Comparison of ENCODE assay signal across 13 cellular contexts in genomic region chr1:19441048-19441447, GRCh38. TPM values are rescaled to one million over a fixed set of nuclear protein-coding genes. Genes with fewer than 3 reads are reported as not detected.
DNase-seq lines count a peak whose midpoint lies in the region; ATAC-seq, FAIRE-seq and TF ChIP-seq lines count a peak whose summit lies in the region.
"Had no signal": no experiment of that assay in that cellular context is flagged by ENCODE, and none has a peak within 500 bp of the region (broad histone marks: within the 10 kb centered on the region; RNA-seq: fewer than 3 reads in every experiment).

No MANE protein-coding gene starts in this region.

- H3K9me3 ChIP-seq in keratinocyte (ENCODE audit: control insufficient read depth, low read depth, low read length) = no peaks in the 10 kb centered on the region
- no peaks in the 10 kb centered on the region for H3K9me3 ChIP-seq in tibial artery
- H3K9me3 ChIP-seq in WERI-Rb-1 (ENCODE audit: severe bottlenecking) = no peaks in the 10 kb centered on the region

- H3K36me3 ChIP-seq in keratinocyte (ENCODE audit: control insufficient read depth in 2 of 2, extremely low read depth in 1 of 2, insufficient read depth in 2 of 2, low read length in 2 of 2) = peaks cover 8 to 10% of the 10 kb centered on the region in 2 experiments
- H3K36me3 ChIP-seq in tibial artery = no peaks in the 10 kb centered on the region
- H3K36me3 ChIP-seq in WERI-Rb-1 = no peaks in the 10 kb centered on the region

- H3K4me3 ChIP-seq in keratinocyte (ENCODE audit: control insufficient read depth in 2 of 3, extremely low read depth in 1 of 3, insufficient read depth in 2 of 3, low read depth in 1 of 3, low read length in 3 of 3) (no peak overlapping the region), tibial artery (no peak overlapping the region), WERI-Rb-1 (ENCODE audit: low read depth, low read length) (no peak overlapping the region)

- H3K36me3 Mint-ChIP-seq in activated naive CD4-positive, alpha-beta T cell treated with anti-CD3 and anti-CD28 coated beads for 36 hours (ENCODE audit: low read depth) = peaks cover 8% of the 10 kb centered on the region
- H3K36me3 Mint-ChIP-seq in activated naive CD8-positive, alpha-beta T cell = peaks cover 2% of the 10 kb centered on the region

- no peak for ATAC-seq in HG02870 (IDR thresholded peaks at IDR 0.05; ENCODE audit: unreplicated experiment)

- dilution Hi-C loops in keratinocyte (cut with MboI; ENCODE audit: extremely low pct_ligation_motif_present, low sequenced_read_pairs) = loop anchor here (25.0 kb wide), 1 partner anchor 196 kb away; the partner anchor contains the start of gene NBL1

- H3K27ac Mint-ChIP-seq in activated naive CD4-positive, alpha-beta T cell treated with anti-CD3 and anti-CD28 coated beads for 36 hours = peak overlapping the region; percentile 16
- H3K27ac Mint-ChIP-seq in activated naive CD8-positive, alpha-beta T cell = peak overlapping the region; percentile 86

- H3K4me2 ChIP-seq in keratinocyte (ENCODE audit: control insufficient read depth, extremely low read depth, insufficient read depth, low read depth, low read length) = peak overlapping the region; percentile 36

- H3K27me3 Mint-ChIP-seq in activated naive CD4-positive, alpha-beta T cell treated with anti-CD3 and anti-CD28 coated beads for 36 hours (ENCODE audit: low read depth) = no peaks in the 10 kb centered on the region
- no peaks in the 10 kb centered on the region for H3K27me3 Mint-ChIP-seq in activated naive CD8-positive, alpha-beta T cell
- H3K27me3 Mint-ChIP-seq: activated CD8-positive, alpha-beta T cell treated with anti-CD3 and anti-CD28 coated beads for 36 hours had no signal

- H4K20me1 ChIP-seq in keratinocyte (ENCODE audit: control insufficient read depth, extremely low read depth, insufficient read depth, low read length) = peaks cover 47% of the 10 kb centered on the region

- H3K4me1 ChIP-seq in keratinocyte (ENCODE audit: control insufficient read depth, extremely low read depth, insufficient read depth, low read length) (peaks cover 59% of the 10 kb centered on the region), tibial artery (peaks cover 6 to 100% (median 91%) of the 10 kb centered on the region in 4 donors)

- TF ChIP-seq CTCF in keratinocyte (optimal IDR thresholded peaks at IDR 0.05 in 1 of 3, IDR thresholded peaks at IDR 0.05 in 1 of 3, conservative IDR thresholded peaks at IDR 0.05 in 1 of 3; ENCODE audit: extremely low read depth in 1 of 3, insufficient read depth in 2 of 3, low read length in 3 of 3) = no peak
- no peak for TF ChIP-seq CTCF in tibial artery (IDR thresholded peaks at IDR 0.05)
- TF ChIP-seq CTCF in WERI-Rb-1 (IDR thresholded peaks at IDR 0.05; ENCODE audit: low read depth, low read length) = no peak

- H3K27ac ChIP-seq in keratinocyte (ENCODE audit: control insufficient read depth, insufficient read depth, low read length) = peak overlapping the region; percentile 41
- H3K27ac ChIP-seq in tibial artery = peak overlapping the region; percentile 89 to 90
- no peak overlapping the region for H3K27ac ChIP-seq in WERI-Rb-1

- peaks cover 80% of the 10 kb centered on the region for H3K79me2 ChIP-seq in keratinocyte (ENCODE audit: control insufficient read depth, insufficient read depth, low read length)

- CTCF ChIA-PET in activated naive CD4-positive, alpha-beta T cell treated with anti-CD3 and anti-CD28 coated beads for 36 hours (lab: Charles Lee) = interaction anchor here (0.6 to 5.5 kb wide), 8 partner anchors 25 to 175 kb away, joined by 3 to 26 read pairs (median 4); no protein-coding TSS in a partner anchor

- H3K27me3 ChIP-seq in keratinocyte (ENCODE audit: control insufficient read depth, extremely low read depth, insufficient read depth, low read length) = no peaks in the 10 kb centered on the region
- H3K27me3 ChIP-seq in tibial artery = no peaks in the 10 kb centered on the region
- H3K27me3 ChIP-seq in WERI-Rb-1 (ENCODE audit: insufficient read depth, low read depth, severe bottlenecking) = no peaks in the 10 kb centered on the region

- peaks cover 17% of the 10 kb centered on the region for H3K9me1 ChIP-seq in keratinocyte (ENCODE audit: control insufficient read depth, extremely low read depth, insufficient read depth, low read length)

- no peak overlapping the region for H2AFZ ChIP-seq in keratinocyte (ENCODE audit: control insufficient read depth, low read length)

- no peak for DNase-seq in activated naive CD4-positive, alpha-beta T cell treated with anti-CD3 and anti-CD28 coated beads for 36 hours
- DNase-seq in activated naive CD4-positive, alpha-beta T cell (lab: John Stamatoyannopoulos, UW) = no peak
- no peak for DNase-seq in keratinocyte (ENCODE audit: low read depth, low spot score)
- DNase-seq in tibial artery = peak in 1 of 2 donors; percentile 87
- DNase-seq in DMS153 (lab: John Stamatoyannopoulos, UW) = no peak
- no peak for DNase-seq in WERI-Rb-1
- DNase-seq: GDM1, NCI-H1930, T-helper 1 cell had no signal

- peaks cover 87% of the 10 kb centered on the region for H3K4me1 Mint-ChIP-seq in activated naive CD4-positive, alpha-beta T cell treated with anti-CD3 and anti-CD28 coated beads for 36 hours (ENCODE audit: low read depth)
- H3K4me1 Mint-ChIP-seq in activated naive CD8-positive, alpha-beta T cell (ENCODE audit: low read depth) = peaks cover 94% of the 10 kb centered on the region

- no peak for FAIRE-seq in keratinocyte (lab: Jason Lieb, UNC)

- intact Hi-C loops in activated naive CD4-positive, alpha-beta T cell treated with anti-CD3 and anti-CD28 coated beads for 36 hours (cut with micrococcal nuclease) = loop anchor here (2.0 kb wide), 1 partner anchor 212 kb away; no protein-coding TSS in a partner anchor
- intact Hi-C loops in tibial artery (cut with DNase I; ENCODE audit: low total_unique reads) = no loop called here

- no peaks in the 10 kb centered on the region for H3K9me3 Mint-ChIP-seq in activated naive CD4-positive, alpha-beta T cell treated with anti-CD3 and anti-CD28 coated beads for 36 hours
- no peaks in the 10 kb centered on the region for H3K9me3 Mint-ChIP-seq in activated naive CD8-positive, alpha-beta T cell (ENCODE audit: low read depth)
- H3K9me3 Mint-ChIP-seq: activated CD8-positive, alpha-beta T cell treated with anti-CD3 and anti-CD28 coated beads for 36 hours; neural crest cell had no signal

- no peak overlapping the region for H3K4me3 Mint-ChIP-seq in activated naive CD4-positive, alpha-beta T cell treated with anti-CD3 and anti-CD28 coated beads for 36 hours
- H3K4me3 Mint-ChIP-seq in activated naive CD8-positive, alpha-beta T cell = no peak overlapping the region
- H3K4me3 Mint-ChIP-seq: activated CD8-positive, alpha-beta T cell treated with anti-CD3 and anti-CD28 coated beads for 36 hours; neural crest cell had no signal

- no peak overlapping the region for H3K9ac ChIP-seq in keratinocyte (ENCODE audit: control insufficient read depth, extremely low read depth, insufficient read depth, low read length)

RNA-seq across cellular contexts. Expression of gene CAPZB, which starts 44.3 kb away (rescaled TPM):
- 100 to 1,000 TPM; 362 to 381 TPM for total RNA-seq in activated naive CD4-positive, alpha-beta T cell treated with anti-CD3 and anti-CD28 coated beads for 36 hours
- 143 to 422 TPM (median 193 TPM) in 3 replicates for polyA plus RNA-seq in keratinocyte
- 187 TPM for polyA plus RNA-seq in keratinocyte (2011; ENCODE audit: low read depth)
- polyA plus RNA-seq in keratinocyte (2011; cell fraction: cytosol; rRNA removed) = 320 and 360 TPM in 2 replicates
- polyA plus RNA-seq in keratinocyte (2011; cell fraction: nucleus; rRNA removed) = 149 and 152 TPM in 2 replicates
- 200 and 358 TPM in 2 replicates for polyA plus RNA-seq in keratinocyte (2012; ENCODE audit: low replicate concordance)
- polyA minus RNA-seq in keratinocyte = 121 to 170 TPM (median 134 TPM) in 3 replicates
- polyA minus RNA-seq in keratinocyte (2011; cell fraction: cytosol; rRNA and poly(A)+ RNA removed) = 138 TPM
- 36.9 and 59.7 TPM in 2 replicates for polyA minus RNA-seq in keratinocyte (2011; cell fraction: nucleus; rRNA and poly(A)+ RNA removed)
